Comparison of ENCODE assay signal across 1 cellular context in the genomic region with DNA sequence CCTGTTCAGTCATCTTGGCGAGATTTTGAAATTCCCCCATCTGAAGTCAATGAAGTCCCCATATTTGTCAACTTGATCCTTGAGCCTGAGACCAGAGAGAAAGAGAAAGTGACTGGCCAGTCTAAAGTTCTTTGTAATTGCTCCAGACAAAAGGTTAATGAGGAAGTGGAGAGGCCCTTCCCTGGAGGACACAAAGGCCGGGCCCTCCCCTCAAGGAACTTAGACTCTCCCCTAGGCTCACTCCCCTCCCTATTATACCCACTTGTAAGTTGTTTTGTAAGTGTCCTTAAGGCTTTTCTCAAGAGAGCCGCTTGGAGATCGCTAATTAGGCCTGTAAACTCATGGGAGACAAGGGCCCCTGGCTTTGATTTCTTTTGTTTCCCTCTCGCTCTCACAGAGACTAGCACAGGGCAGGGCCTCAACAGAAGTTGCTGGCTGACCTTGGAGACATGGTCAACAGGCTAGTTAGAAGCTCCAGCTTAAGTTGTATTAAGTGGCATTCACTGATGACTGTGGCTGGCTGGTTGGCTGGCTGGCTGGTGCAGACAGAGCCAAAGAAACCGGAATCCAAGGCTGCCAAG.
TF ChIP-seq lines count a peak whose summit lies in the region.

No MANE protein-coding gene starts in this region.

TF ChIP-seq in HepG2, 621 proteins besides CTCF, POLR2A, EP300 and RAD21:
- TF ChIP-seq TRIM24 (CRISPR knock-in tag; IDR thresholded peaks at IDR 0.05): no peak
- no peak for TF ChIP-seq NFKBIZ (CRISPR knock-in tag; IDR thresholded peaks at IDR 0.05)
- TF ChIP-seq, protein P1, sequence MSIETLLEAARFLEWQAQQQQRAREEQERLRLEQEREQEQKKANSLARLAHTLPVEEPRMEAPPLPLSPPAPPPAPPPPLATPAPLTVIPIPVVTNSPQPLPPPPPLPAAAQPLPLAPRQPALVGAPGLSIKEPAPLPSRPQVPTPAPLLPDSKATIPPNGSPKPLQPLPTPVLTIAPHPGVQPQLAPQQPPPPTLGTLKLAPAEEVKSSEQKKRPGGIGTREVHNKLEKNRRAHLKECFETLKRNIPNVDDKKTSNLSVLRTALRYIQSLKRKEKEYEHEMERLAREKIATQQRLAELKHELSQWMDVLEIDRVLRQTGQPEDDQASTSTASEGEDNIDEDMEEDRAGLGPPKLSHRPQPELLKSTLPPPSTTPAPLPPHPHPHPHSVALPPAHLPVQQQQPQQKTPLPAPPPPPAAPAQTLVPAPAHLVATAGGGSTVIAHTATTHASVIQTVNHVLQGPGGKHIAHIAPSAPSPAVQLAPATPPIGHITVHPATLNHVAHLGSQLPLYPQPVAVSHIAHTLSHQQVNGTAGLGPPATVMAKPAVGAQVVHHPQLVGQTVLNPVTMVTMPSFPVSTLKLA (IDR thresholded peaks at IDR 0.05): no peak
- no peak for TF ChIP-seq MYC (CRISPR knock-in tag; IDR thresholded peaks at IDR 0.05; ENCODE audit: borderline replicate concordance)
- TF ChIP-seq STAT5B (CRISPR knock-in tag; IDR thresholded peaks at IDR 0.05): no peak
TF ChIP-seq in HepG2: peak in this region for 0.
